8 cellular contexts compared by ENCODE assay signal in the genomic region with DNA sequence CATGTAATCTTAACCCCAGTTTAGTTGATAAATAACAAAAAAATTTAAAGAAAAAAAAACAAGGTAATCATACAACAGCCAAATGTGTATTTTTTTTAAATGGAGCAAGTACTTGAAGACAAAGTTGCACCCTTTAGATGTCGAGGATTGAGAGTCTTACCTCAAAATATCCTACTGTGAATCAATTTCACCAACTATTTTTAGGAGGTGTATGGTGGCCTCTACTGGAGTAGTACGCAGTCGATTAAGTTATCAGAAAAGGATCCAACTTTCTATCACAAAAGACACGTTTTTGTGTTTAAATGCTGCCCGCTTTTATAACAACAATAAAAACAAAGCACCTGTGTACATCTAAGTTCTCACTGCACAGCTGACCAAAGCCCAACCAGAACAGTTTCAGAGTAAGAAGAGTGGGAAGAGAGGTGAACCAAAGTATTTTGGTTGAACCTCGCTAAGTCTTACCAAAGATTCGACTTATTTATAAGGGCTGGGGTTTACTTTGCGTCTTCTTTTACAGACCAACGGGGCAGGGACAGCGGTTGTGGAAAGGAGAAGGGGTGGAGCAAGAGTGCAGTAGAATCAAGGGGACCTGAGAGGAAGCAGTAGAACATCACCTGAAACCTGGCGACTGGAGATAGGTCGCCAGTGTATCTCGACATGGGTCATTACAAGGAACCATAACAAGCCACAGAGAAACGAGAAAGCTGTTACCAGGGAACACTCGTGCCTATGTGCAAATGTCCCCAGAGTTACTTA. TPM values are rescaled to one million over a fixed set of nuclear protein-coding genes. Genes with fewer than 3 reads are reported as not detected.
DNase-seq lines count a peak whose midpoint lies in the region; ATAC-seq and TF ChIP-seq lines count a peak whose summit lies in the region.

No MANE protein-coding gene starts in this region.

- DNase-seq in NCI-H1417 (lab: John Stamatoyannopoulos, UW), result peak in 2 of 3 experiments; percentile 43 to 63
- DNase-seq in NCI-H1417 treated with DMSO at 0.1 percent for 48 hours (lab: John Stamatoyannopoulos, UW), result no peak
- no peak for DNase-seq in ascending aorta (ENCODE audit: low spot score in 2 of 2)
- DNase-seq in right lobe of liver, result no peak
- DNase-seq in vagina (ENCODE audit: extremely low spot score in 2 of 2), result no peak

- H3K27me3 ChIP-seq in ascending aorta, result no peaks in the 10 kb centered on the region
- peaks cover 0 to 2% of the 10 kb centered on the region in 2 donors for H3K27me3 ChIP-seq in right lobe of liver
- no peaks in the 10 kb centered on the region for H3K27me3 ChIP-seq in vagina

- H3K27ac ChIP-seq in ascending aorta, result peak overlapping the region; percentile 67 to 79
- H3K27ac ChIP-seq in right lobe of liver, result no peak overlapping the region
- peak overlapping the region; percentile 53 for H3K27ac ChIP-seq in vagina

- H3K36me3 ChIP-seq in ascending aorta (no peaks in the 10 kb centered on the region), right lobe of liver (no peaks in the 10 kb centered on the region), vagina (no peaks in the 10 kb centered on the region)

- intact Hi-C loops in ascending aorta (cut with DNase I), result loop anchor here (10.0 kb wide), 1 partner anchor 858 kb away; no protein-coding TSS in a partner anchor
- intact Hi-C loops in right lobe of liver (cut with DNase I), result no loop called here
- intact Hi-C loops in vagina (cut with DNase I), result no loop called here

- WGBS in right lobe of liver (ENCODE audit: insufficient coverage, low coverage, low lambda C conversion rate, missing lambda C conversion rate), result 23% methylated on average over 13 of the region's 15 CpGs

- ATAC-seq in HG03175 (IDR thresholded peaks at IDR 0.05; ENCODE audit: unreplicated experiment) (peak; percentile 41), right lobe of liver (peak; percentile 24 to 40 (median 34)), GM18520 (IDR thresholded peaks at IDR 0.05; ENCODE audit: unreplicated experiment) (no peak), HG03025 (IDR thresholded peaks at IDR 0.05; ENCODE audit: low FRiP score, unreplicated experiment) (no peak)

- TF ChIP-seq POLR2A in right lobe of liver (IDR thresholded peaks at IDR 0.05), result no peak
- TF ChIP-seq POLR2A in vagina (IDR thresholded peaks at IDR 0.05), result no peak

- no peaks in the 10 kb centered on the region for H3K9me3 ChIP-seq in ascending aorta
- H3K9me3 ChIP-seq in right lobe of liver, result no peaks in the 10 kb centered on the region
- H3K9me3 ChIP-seq in vagina, result no peaks in the 10 kb centered on the region

- H3K4me1 ChIP-seq in ascending aorta (no peaks in the 10 kb centered on the region), right lobe of liver (no peaks in the 10 kb centered on the region), vagina (no peaks in the 10 kb centered on the region)

- H3K4me3 ChIP-seq in ascending aorta, result peak overlapping the region; percentile 69 to 81
- peak overlapping the region; percentile 43 to 56 (median 49) for H3K4me3 ChIP-seq in right lobe of liver
- peak overlapping the region; percentile 53 to 54 for H3K4me3 ChIP-seq in vagina

- TF ChIP-seq CTCF in ascending aorta (IDR thresholded peaks at IDR 0.05) (no peak), right lobe of liver (IDR thresholded peaks at IDR 0.05) (no peak), vagina (IDR thresholded peaks at IDR 0.05) (no peak)

RNA-seq across cellular contexts. Expression of a gene that starts 1.2 kb away (rescaled TPM):
- total RNA-seq in ascending aorta (4.5 TPM), right lobe of liver (under 1 TPM; 0.12 to 0.88 (median 0.68) TPM), vagina (2.7 TPM)

Comparison
In these comparisons a context has a peak if more than half of its experiments do, and no peak if none do; other contexts are left out.
1. DNase-seq: peak in NCI-H1417 (2 of 3); none in NCI-H1417 treated with DMSO at 0.1 percent for 48 hours (single experiment), ascending aorta (0 of 2), right lobe of liver (0 of 3) and vagina (0 of 2).
2. ATAC-seq: peak in HG03175 (single experiment) and right lobe of liver (4 of 4); none in GM18520 (single experiment) and HG03025 (single experiment).
3. H3K27ac ChIP-seq: peak in ascending aorta (2 of 2) and vagina (single experiment); none in right lobe of liver (0 of 3).
4. Peak in every context shown above with its lines, with median percentiles within 50 percentile points of each other: H3K4me3 ChIP-seq.